ENCODE assay signal across 19 cellular contexts in genomic region chr2:129457277-129457818, GRCh38.
"Had no signal": no experiment of that assay in that cellular context is flagged by ENCODE, and none has a peak within 500 bp of the region (broad histone marks: within the 10 kb centered on the region; RNA-seq: fewer than 3 reads in every experiment).

No MANE protein-coding gene starts in this region.

- ATAC-seq: SK-N-SH treated with all-trans-retinoic acid at 6 μM for 48 hours had no signal

- DNase-seq: KBM-7, NCI-H1092, NCI-H1105 treated with DMSO at 0.1 percent for 48 hours, NCI-H1417 treated with DMSO at 0.1 percent for 48 hours, NCI-H146, NCI-H1694 treated with DMSO at 0.1 percent for 48 hours, NCI-H2029, NCI-H2081 treated with DMSO at 0.1 percent for 48 hours, NCI-H2171, NCI-H226, NCI-H446, NCI-H510A, NCI-H524 treated with DMSO at 0.1 percent for 48 hours, NCI-H69, NCI-H774, RPMI8226, SHP77 had no signal

- FAIRE-seq: RCC 7860 had no signal
